In the genomic region with DNA sequence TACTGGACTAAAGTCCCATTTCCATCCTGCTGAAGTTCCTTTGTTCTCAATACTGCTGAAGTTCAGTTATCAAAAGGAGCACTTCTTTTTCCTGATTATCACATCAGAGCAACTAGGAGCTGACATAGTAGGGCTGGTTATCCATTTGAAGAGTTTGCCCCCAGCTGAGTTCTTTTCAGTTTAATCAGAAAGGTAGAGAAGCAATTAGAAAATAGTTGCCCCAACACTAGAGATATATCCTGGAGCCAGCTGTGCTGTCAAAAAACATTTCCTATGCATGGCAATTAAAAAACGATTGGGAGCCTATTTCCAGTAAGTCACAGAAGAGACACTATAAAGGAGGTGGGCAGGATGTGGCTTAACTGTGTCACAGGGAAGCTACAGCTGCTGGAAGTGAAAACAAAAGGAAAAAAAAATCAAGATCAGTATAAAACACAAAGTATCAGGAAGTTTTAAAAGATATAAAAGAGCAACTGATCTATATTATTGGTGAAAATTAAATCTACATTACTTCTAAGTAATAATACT, we compare ENCODE assay signal across 20 cellular contexts.
DNase-seq lines count a peak whose midpoint lies in the region; ATAC-seq and TF ChIP-seq lines count a peak whose summit lies in the region.
"Had no signal": no experiment of that assay in that cellular context is flagged by ENCODE, and none has a peak within 500 bp of the region (broad histone marks: within the 10 kb centered on the region; RNA-seq: fewer than 3 reads in every experiment).

No MANE protein-coding gene starts in this region.

- peak overlapping the region; percentile 37 to 72 for H3K27ac Mint-ChIP-seq in stimulated activated naive CD8-positive, alpha-beta T cell treated with anti-CD3 and anti-CD28 coated beads, Interleukin-15, amount 100 ng/mL, for 72 hours
- peak overlapping the region; percentile 58 for H3K27ac Mint-ChIP-seq in WTC11
- H3K27ac Mint-ChIP-seq in CD8-positive, alpha-beta T cell: no peak overlapping the region
- H3K27ac Mint-ChIP-seq: memory B cell, natural killer cell, progenitor cell of endocrine pancreas had no signal

- TF ChIP-seq CTCF in WTC11 (IDR thresholded peaks at IDR 0.05): no peak
- TF ChIP-seq CTCF in CD8-positive, alpha-beta T cell (IDR thresholded peaks at IDR 0.05): no peak

- H3K4me1 Mint-ChIP-seq in stimulated activated naive CD8-positive, alpha-beta T cell treated with anti-CD3 and anti-CD28 coated beads, Interleukin-15, amount 100 ng/mL, for 72 hours: peaks cover 27% of the 10 kb centered on the region
- peaks cover 49% of the 10 kb centered on the region for H3K4me1 Mint-ChIP-seq in WTC11
- H3K4me1 Mint-ChIP-seq in CD8-positive, alpha-beta T cell (ENCODE audit: low read depth): peaks cover 7% of the 10 kb centered on the region
- H3K4me1 Mint-ChIP-seq: memory B cell had no signal

- no peaks in the 10 kb centered on the region for H3K9me3 ChIP-seq in CD8-positive, alpha-beta T cell (ENCODE audit: low read length)
- H3K9me3 ChIP-seq: thoracic aorta had no signal

- no peak overlapping the region for H3K4me3 ChIP-seq in CD8-positive, alpha-beta T cell (ENCODE audit: low read depth, low read length)
- H3K4me3 ChIP-seq: thoracic aorta had no signal

- no peaks in the 10 kb centered on the region for H3K36me3 Mint-ChIP-seq in WTC11
- no peaks in the 10 kb centered on the region for H3K36me3 Mint-ChIP-seq in CD8-positive, alpha-beta T cell
- H3K36me3 Mint-ChIP-seq: memory B cell, natural killer cell had no signal

- H3K27ac ChIP-seq in CD8-positive, alpha-beta T cell (ENCODE audit: low read depth, low read length): no peak overlapping the region
- H3K27ac ChIP-seq: thoracic aorta had no signal

- ATAC-seq in stimulated activated naive CD8-positive, alpha-beta T cell treated with anti-CD3 and anti-CD28 coated beads, Interleukin-15, amount 100 ng/mL, for 72 hours: peak; percentile 42
- no peak for ATAC-seq in stimulated activated naive CD8-positive, alpha-beta T cell treated with anti-CD3 and anti-CD28 coated beads, Interleukin-15, Interleukin-2, amounts not matched to agents 100 U/mL and 50 U/mL, for 24 hours
- ATAC-seq in WTC11 (peak; percentile 91), GM21515 (IDR thresholded peaks at IDR 0.05; ENCODE audit: unreplicated experiment) (no peak), SK-N-SH treated with all-trans-retinoic acid at 6 μM for 48 hours (no peak), HG03280 (IDR thresholded peaks at IDR 0.05; ENCODE audit: unreplicated experiment) (no peak)
- no peak for ATAC-seq in CD8-positive, alpha-beta T cell
- ATAC-seq: natural killer cell, Panc1 had no signal

- peaks cover 8% of the 10 kb centered on the region for H3K4me1 ChIP-seq in CD8-positive, alpha-beta T cell (ENCODE audit: insufficient read depth, low read length)

- CTCF ChIA-PET in WTC11 (lab: Charles Lee): no interaction called here
- CTCF ChIA-PET in CD8-positive, alpha-beta T cell (lab: Charles Lee): no interaction called here

- DNase-seq in stimulated activated naive CD8-positive, alpha-beta T cell treated with anti-CD3 and anti-CD28 coated beads, Interleukin-15, amount 100 ng/mL, for 72 hours: no peak
- DNase-seq in stimulated activated naive CD8-positive, alpha-beta T cell treated with anti-CD3 and anti-CD28 coated beads, Interleukin-15, Interleukin-2, amounts not matched to agents 100 U/mL and 50 U/mL, for 24 hours: no peak
- peak; percentile 61 for DNase-seq in NCI-H146 (lab: John Stamatoyannopoulos, UW)
- no peak for DNase-seq in WTC11 (ENCODE audit: low spot score)
- no peak for DNase-seq in CD8-positive, alpha-beta T cell
- DNase-seq: amygdala; central memory CD4-positive, alpha-beta T cell; GOT3; head of caudate nucleus; Karpas-422; kidney glomerular epithelial cell; natural killer cell; NCI-H1436 had no signal

- H3K4me3 Mint-ChIP-seq in stimulated activated naive CD8-positive, alpha-beta T cell treated with anti-CD3 and anti-CD28 coated beads, Interleukin-15, amount 100 ng/mL, for 72 hours: no peak overlapping the region
- peak overlapping the region; percentile 13; the same call in 1 of the 2 replicates for H3K4me3 Mint-ChIP-seq in WTC11
- H3K4me3 Mint-ChIP-seq in CD8-positive, alpha-beta T cell: no peak overlapping the region
- H3K4me3 Mint-ChIP-seq: memory B cell, natural killer cell had no signal

- no peaks in the 10 kb centered on the region for H3K36me3 ChIP-seq in CD8-positive, alpha-beta T cell (ENCODE audit: insufficient read depth, low read length)
- H3K36me3 ChIP-seq: thoracic aorta had no signal

- H3K27me3 Mint-ChIP-seq in stimulated activated naive CD8-positive, alpha-beta T cell treated with anti-CD3 and anti-CD28 coated beads, Interleukin-15, amount 100 ng/mL, for 72 hours: no peaks in the 10 kb centered on the region
- H3K27me3 Mint-ChIP-seq in WTC11 (ENCODE audit: low read depth): peaks cover 10% of the 10 kb centered on the region
- no peaks in the 10 kb centered on the region for H3K27me3 Mint-ChIP-seq in CD8-positive, alpha-beta T cell (ENCODE audit: low read depth)
- H3K27me3 Mint-ChIP-seq: memory B cell had no signal

- POLR2A ChIA-PET in WTC11 (lab: Charles Lee): no interaction called here
- POLR2A ChIA-PET in CD8-positive, alpha-beta T cell (lab: Charles Lee): no interaction called here

- H3K9me3 Mint-ChIP-seq in stimulated activated naive CD8-positive, alpha-beta T cell treated with anti-CD3 and anti-CD28 coated beads, Interleukin-15, amount 100 ng/mL, for 72 hours: no peaks in the 10 kb centered on the region
- no peaks in the 10 kb centered on the region for H3K9me3 Mint-ChIP-seq in WTC11
- no peaks in the 10 kb centered on the region for H3K9me3 Mint-ChIP-seq in CD8-positive, alpha-beta T cell
- H3K9me3 Mint-ChIP-seq: natural killer cell had no signal

- intact Hi-C loops in CD8-positive, alpha-beta T cell (cut with DNase I, micrococcal nuclease): no loop called here

- H3K27me3 ChIP-seq in CD8-positive, alpha-beta T cell (ENCODE audit: insufficient read depth, low read length): no peaks in the 10 kb centered on the region

TF ChIP-seq in WTC11, 78 proteins besides CTCF, POLR2A, EP300 and RAD21 (continues in another document):
- TF ChIP-seq TP53 (CRISPR knock-in tag; IDR thresholded peaks at IDR 0.05) (no peak), NFATC4 (CRISPR knock-in tag; IDR thresholded peaks at IDR 0.05) (no peak), IRF2 (CRISPR knock-in tag; IDR thresholded peaks at IDR 0.05; ENCODE audit: borderline replicate concordance, low read depth) (no peak), ZSCAN18 (CRISPR knock-in tag; IDR thresholded peaks at IDR 0.05) (no peak), TEAD1 (CRISPR knock-in tag; IDR thresholded peaks at IDR 0.05) (peak; percentile 18; the same call in 1 of the 2 replicates), SMAD3 (CRISPR knock-in tag; IDR thresholded peaks at IDR 0.05; ENCODE audit: borderline replicate concordance) (no peak), FOXK1 (CRISPR knock-in tag; IDR thresholded peaks at IDR 0.05) (0 out of 2 replicates have a peak, but pooled peaks have one; percentile 14), ZNF671 (CRISPR knock-in tag; IDR thresholded peaks at IDR 0.05) (no peak), ETV6 (CRISPR knock-in tag; IDR thresholded peaks at IDR 0.05) (0 out of 2 replicates have a peak, but pooled peaks have one; percentile 32)

TF ChIP-seq in SK-N-SH treated with all-trans-retinoic acid at 6 μM for 48 hours, 23 proteins besides CTCF, POLR2A, EP300 and RAD21 (continues in another document):
- TF ChIP-seq OSR1 (CRISPR knock-in tag; IDR thresholded peaks at IDR 0.05): no peak
- no peak for TF ChIP-seq TCF4 (CRISPR knock-in tag; IDR thresholded peaks at IDR 0.05; ENCODE audit: borderline replicate concordance)
- TF ChIP-seq ZNF70 (CRISPR knock-in tag; IDR thresholded peaks at IDR 0.05): no peak
- no peak for TF ChIP-seq ZC3H10 (CRISPR knock-in tag; IDR thresholded peaks at IDR 0.05)
- no peak for TF ChIP-seq ZNF565 (CRISPR knock-in tag; conservative IDR thresholded peaks at IDR 0.05; ENCODE audit: low read depth)
- TF ChIP-seq BACH2 (CRISPR knock-in tag; IDR thresholded peaks at IDR 0.05; ENCODE audit: borderline replicate concordance): no peak
- TF ChIP-seq, protein P1, sequence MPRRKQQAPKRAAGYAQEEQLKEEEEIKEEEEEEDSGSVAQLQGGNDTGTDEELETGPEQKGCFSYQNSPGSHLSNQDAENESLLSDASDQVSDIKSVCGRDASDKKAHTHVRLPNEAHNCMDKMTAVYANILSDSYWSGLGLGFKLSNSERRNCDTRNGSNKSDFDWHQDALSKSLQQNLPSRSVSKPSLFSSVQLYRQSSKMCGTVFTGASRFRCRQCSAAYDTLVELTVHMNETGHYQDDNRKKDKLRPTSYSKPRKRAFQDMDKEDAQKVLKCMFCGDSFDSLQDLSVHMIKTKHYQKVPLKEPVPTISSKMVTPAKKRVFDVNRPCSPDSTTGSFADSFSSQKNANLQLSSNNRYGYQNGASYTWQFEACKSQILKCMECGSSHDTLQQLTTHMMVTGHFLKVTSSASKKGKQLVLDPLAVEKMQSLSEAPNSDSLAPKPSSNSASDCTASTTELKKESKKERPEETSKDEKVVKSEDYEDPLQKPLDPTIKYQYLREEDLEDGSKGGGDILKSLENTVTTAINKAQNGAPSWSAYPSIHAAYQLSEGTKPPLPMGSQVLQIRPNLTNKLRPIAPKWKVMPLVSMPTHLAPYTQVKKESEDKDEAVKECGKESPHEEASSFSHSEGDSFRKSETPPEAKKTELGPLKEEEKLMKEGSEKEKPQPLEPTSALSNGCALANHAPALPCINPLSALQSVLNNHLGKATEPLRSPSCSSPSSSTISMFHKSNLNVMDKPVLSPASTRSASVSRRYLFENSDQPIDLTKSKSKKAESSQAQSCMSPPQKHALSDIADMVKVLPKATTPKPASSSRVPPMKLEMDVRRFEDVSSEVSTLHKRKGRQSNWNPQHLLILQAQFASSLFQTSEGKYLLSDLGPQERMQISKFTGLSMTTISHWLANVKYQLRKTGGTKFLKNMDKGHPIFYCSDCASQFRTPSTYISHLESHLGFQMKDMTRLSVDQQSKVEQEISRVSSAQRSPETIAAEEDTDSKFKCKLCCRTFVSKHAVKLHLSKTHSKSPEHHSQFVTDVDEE (CRISPR knock-in tag; IDR thresholded peaks at IDR 0.05): no peak
- TF ChIP-seq SNAI2 (CRISPR knock-in tag; IDR thresholded peaks at IDR 0.05): no peak
- no peak for TF ChIP-seq ISL1 (CRISPR knock-in tag; IDR thresholded peaks at IDR 0.05)
- no peak for TF ChIP-seq PPARA (CRISPR knock-in tag; IDR thresholded peaks at IDR 0.05; ENCODE audit: borderline replicate concordance)

Comparison
In these comparisons a context has a peak if more than half of its experiments do, and no peak if none do; other contexts are left out.
1. ATAC-seq: peak in stimulated activated naive CD8-positive, alpha-beta T cell treated with anti-CD3 and anti-CD28 coated beads, Interleukin-15, amount 100 ng/mL, for 72 hours (single experiment) and WTC11 (single experiment); none in stimulated activated naive CD8-positive, alpha-beta T cell treated with anti-CD3 and anti-CD28 coated beads, Interleukin-15, Interleukin-2, amounts not matched to agents 100 U/mL and 50 U/mL, for 24 hours (single experiment), GM21515 (single experiment), SK-N-SH treated with all-trans-retinoic acid at 6 μM for 48 hours (single experiment), HG03280 (single experiment) and CD8-positive, alpha-beta T cell (single experiment).